In genomic region chr3:182621435-182622240, GRCh38 we compare ENCODE assay signal across 12 cellular contexts.
DNase-seq lines count a peak whose midpoint lies in the region; ATAC-seq and TF ChIP-seq lines count a peak whose summit lies in the region.
"Had no signal": no experiment of that assay in that cellular context is flagged by ENCODE, and none has a peak within 500 bp of the region (broad histone marks: within the 10 kb centered on the region; RNA-seq: fewer than 3 reads in every experiment).

No MANE protein-coding gene starts in this region.

- DNase-seq in GM06990 (ENCODE audit: extremely low read depth, insufficient read length) (no peak), Panc1 (ENCODE audit: low read depth, low spot score) (no peak), fibroblast of the aortic adventitia (ENCODE audit: low read depth) (no peak), prostate gland (ENCODE audit: low spot score) (no peak), body of pancreas (no peak)
- no peak for DNase-seq in stimulated activated naive CD8-positive, alpha-beta T cell treated with anti-CD3 and anti-CD28 coated beads, Interleukin-15, amount 100 ng/mL, for 72 hours
- no peak for DNase-seq in stimulated activated naive CD4-positive, alpha-beta T cell treated with Interleukin-2 at 50 U/mL for 16 hours (lab: John Stamatoyannopoulos, UW)
- DNase-seq: activated CD8-positive, alpha-beta memory T cell treated with anti-CD3 and anti-CD28 coated beads, Interleukin-2, amount 50 U/mL, for 48 hours; CD4-positive, alpha-beta memory T cell; NCI-H187; T-helper 1 cell had no signal

- H3K27ac ChIP-seq in 22Rv1 (no peak overlapping the region), Panc1 (ENCODE audit: low read length) (no peak overlapping the region), prostate gland (no peak overlapping the region), body of pancreas (no peak overlapping the region)

- in situ Hi-C loops in Panc1 (cut with HindIII; ENCODE audit: low pct_unique_long_range_greater_than_20kb, low sequenced_read_pairs), result no loop called here

- no peaks in the 10 kb centered on the region for H3K4me1 Mint-ChIP-seq in stimulated activated naive CD8-positive, alpha-beta T cell treated with anti-CD3 and anti-CD28 coated beads, Interleukin-15, amount 100 ng/mL, for 72 hours
- H3K4me1 Mint-ChIP-seq: CD4-positive, alpha-beta memory T cell had no signal

- H3K9me3 ChIP-seq in Panc1 (ENCODE audit: control insufficient read depth, insufficient read depth, low read depth, low read length), result no peaks in the 10 kb centered on the region
- H3K9me3 ChIP-seq in prostate gland, result no peaks in the 10 kb centered on the region
- no peaks in the 10 kb centered on the region for H3K9me3 ChIP-seq in body of pancreas

- H3K4me1 ChIP-seq in Panc1 (ENCODE audit: control insufficient read depth, insufficient read depth, low read length), result no peaks in the 10 kb centered on the region
- no peaks in the 10 kb centered on the region for H3K4me1 ChIP-seq in prostate gland (replicated peaks)
- peaks cover 4% of the 10 kb centered on the region for H3K4me1 ChIP-seq in body of pancreas

- H3K27me3 ChIP-seq in GM06990 (replicated peaks; ENCODE audit: control insufficient read depth, insufficient read depth, low read length) (no peaks in the 10 kb centered on the region; the same call in 1 of the 2 replicates), Panc1 (ENCODE audit: control insufficient read depth, insufficient read depth, low read length) (peaks cover 9% of the 10 kb centered on the region), prostate gland (replicated peaks; ENCODE audit: insufficient read depth) (no peaks in the 10 kb centered on the region), body of pancreas (no peaks in the 10 kb centered on the region)

- intact Hi-C loops in Panc1 (cut with micrococcal nuclease; ENCODE audit: unreplicated experiment), result loop anchor here (5.0 kb wide), 1 partner anchor 61 kb away; no protein-coding TSS in a partner anchor
- intact Hi-C loops in prostate gland (cut with DNase I), result no loop called here
- intact Hi-C loops in body of pancreas (cut with DNase I), result no loop called here

- ATAC-seq in Panc1 (no peak), body of pancreas (no peak)
- ATAC-seq in stimulated activated naive CD8-positive, alpha-beta T cell treated with anti-CD3 and anti-CD28 coated beads, Interleukin-15, amount 100 ng/mL, for 72 hours, result no peak

- H3K4me3 Mint-ChIP-seq in stimulated activated naive CD8-positive, alpha-beta T cell treated with anti-CD3 and anti-CD28 coated beads, Interleukin-15, amount 100 ng/mL, for 72 hours, result no peak overlapping the region
- H3K4me3 Mint-ChIP-seq: CD4-positive, alpha-beta memory T cell had no signal

- TF ChIP-seq POLR2A in prostate gland (IDR thresholded peaks at IDR 0.05) (no peak), body of pancreas (IDR thresholded peaks at IDR 0.05) (no peak)

- H3K4me3 ChIP-seq in GM06990 (replicated peaks; ENCODE audit: low read depth, low read length) (no peak overlapping the region), Panc1 (ENCODE audit: low read depth in 2 of 2, low read length in 2 of 2) (no peak overlapping the region), fibroblast of the aortic adventitia (ENCODE audit: low read depth, low read length) (no peak overlapping the region), prostate gland (no peak overlapping the region), body of pancreas (no peak overlapping the region)

- peak; percentile 77 for TF ChIP-seq CTCF in 22Rv1 (IDR thresholded peaks at IDR 0.05)
- peak; percentile 33 for TF ChIP-seq CTCF in GM06990 (IDR thresholded peaks at IDR 0.05; ENCODE audit: insufficient read depth, low read length, poor library complexity, severe bottlenecking)
- peak; percentile 54; the same call in 1 of the 2 replicates for TF ChIP-seq CTCF in Panc1 (IDR thresholded peaks at IDR 0.05)
- peak; percentile 20 for TF ChIP-seq CTCF in fibroblast of the aortic adventitia (IDR thresholded peaks at IDR 0.05; ENCODE audit: insufficient read depth, low read length)
- TF ChIP-seq CTCF in prostate gland (IDR thresholded peaks at IDR 0.05), result no peak
- peak in 1 of 7 experiments; percentile 20 for TF ChIP-seq CTCF in body of pancreas (IDR thresholded peaks at IDR 0.05)

- peaks cover 14% of the 10 kb centered on the region for H3K27me3 Mint-ChIP-seq in stimulated activated naive CD8-positive, alpha-beta T cell treated with anti-CD3 and anti-CD28 coated beads, Interleukin-15, amount 100 ng/mL, for 72 hours

- H3K27ac Mint-ChIP-seq in stimulated activated naive CD8-positive, alpha-beta T cell treated with anti-CD3 and anti-CD28 coated beads, Interleukin-15, amount 100 ng/mL, for 72 hours, result no peak overlapping the region
- H3K27ac Mint-ChIP-seq: CD4-positive, alpha-beta memory T cell had no signal

- H3K36me3 ChIP-seq in GM06990 (ENCODE audit: control insufficient read depth, insufficient read depth, low read length) (no peaks in the 10 kb centered on the region), Panc1 (ENCODE audit: control insufficient read depth, insufficient read depth, low read length) (no peaks in the 10 kb centered on the region), prostate gland (no peaks in the 10 kb centered on the region), body of pancreas (replicated peaks in 1 of 2; ENCODE audit: insufficient read depth in 1 of 2, low read depth in 2 of 2) (no peaks in the 10 kb centered on the region)

- CTCF ChIA-PET in Panc1 (lab: Charles Lee), result no interaction called here

- POLR2A ChIA-PET in Panc1 (lab: Charles Lee), result no interaction called here

- no TSS peak for BruUV-seq in Panc1 (replicated peaks; lab: Mats Ljungman, UMichigan)

- no peaks in the 10 kb centered on the region for H3K9me3 Mint-ChIP-seq in stimulated activated naive CD8-positive, alpha-beta T cell treated with anti-CD3 and anti-CD28 coated beads, Interleukin-15, amount 100 ng/mL, for 72 hours
- H3K9me3 Mint-ChIP-seq: CD4-positive, alpha-beta memory T cell had no signal

- WGBS in prostate gland, result 36% methylated on average over 4 of the region's 4 CpGs
- WGBS in body of pancreas, 2 donors, result 27 to 28% methylated on average over 4 of the region's 4 CpGs

Comparison
In these comparisons a context has a peak if more than half of its experiments do, and no peak if none do; other contexts are left out.
1. CTCF ChIP-seq: peak in 22Rv1 (single experiment), GM06990 (single experiment), Panc1 (single experiment) and fibroblast of the aortic adventitia (single experiment); none in prostate gland (0 of 4).